Comparison of ENCODE assay signal across 7 cellular contexts in the genomic region with DNA sequence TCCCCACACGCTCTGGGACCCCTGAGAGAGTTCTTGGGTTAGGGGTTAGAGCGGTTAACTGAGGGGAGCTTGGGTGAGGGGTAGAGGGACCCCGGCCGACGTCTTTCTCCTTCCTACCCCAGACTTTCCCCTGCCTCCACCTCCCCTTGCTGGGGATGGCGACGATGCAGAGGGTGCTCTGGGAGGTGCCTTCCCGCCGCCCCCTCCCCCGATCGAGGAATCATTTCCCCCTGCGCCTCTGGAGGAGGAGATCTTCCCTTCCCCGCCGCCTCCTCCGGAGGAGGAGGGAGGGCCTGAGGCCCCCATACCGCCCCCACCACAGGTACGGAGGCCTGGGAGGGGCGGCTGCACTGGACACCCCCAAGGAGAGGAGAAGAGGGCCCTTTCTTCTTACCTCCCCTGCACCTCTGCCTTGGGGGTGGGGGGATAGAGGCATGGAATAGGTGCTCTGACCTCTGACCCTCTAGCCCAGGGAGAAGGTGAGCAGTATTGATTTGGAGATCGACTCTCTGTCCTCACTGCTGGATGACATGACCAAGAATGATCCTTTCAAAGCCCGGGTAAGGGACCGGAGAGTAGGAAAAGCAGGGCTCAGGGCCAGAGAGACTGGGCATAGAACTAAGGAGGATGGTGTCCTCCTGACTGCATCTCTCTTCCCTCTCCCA. TPM values are rescaled to one million over a fixed set of nuclear protein-coding genes. Genes with fewer than 3 reads are reported as not detected.
A peak's percentile ranks its signal among the peaks of the same experiment; 100 is the strongest.
DNase-seq lines count a peak whose midpoint lies in the region; ATAC-seq, FAIRE-seq and TF ChIP-seq lines count a peak whose summit lies in the region.

No MANE protein-coding gene starts in this region.

- peaks cover 6% of the 10 kb centered on the region for H3K9me1 ChIP-seq in keratinocyte (ENCODE audit: control insufficient read depth, extremely low read depth, insufficient read depth, low read length)

- H3K9me3 Mint-ChIP-seq in activated naive CD8-positive, alpha-beta T cell treated with anti-CD3 and anti-CD28 coated beads, Interleukin-2, amount 50 U/mL, for 24 hours = no peaks in the 10 kb centered on the region

- H3K27me3 ChIP-seq in HUES64 (ENCODE audit: insufficient read depth, low read length) = no peaks in the 10 kb centered on the region
- H3K27me3 ChIP-seq in keratinocyte (ENCODE audit: control insufficient read depth, extremely low read depth, insufficient read depth, low read length) = no peaks in the 10 kb centered on the region
- H3K27me3 ChIP-seq in stomach smooth muscle (ENCODE audit: control insufficient read depth in 1 of 2, insufficient read depth in 2 of 2, low read length in 2 of 2) = no peaks in the 10 kb centered on the region

- H3K9ac ChIP-seq in HUES64 (ENCODE audit: low read depth, low read length) (peak overlapping the region; percentile 91), keratinocyte (ENCODE audit: control insufficient read depth, extremely low read depth, insufficient read depth, low read length) (peak overlapping the region; percentile 91), stomach smooth muscle (ENCODE audit: low read length in 2 of 2) (peak overlapping the region; percentile 94 to 96)

- peak overlapping the region; percentile 74 for H3K4me3 Mint-ChIP-seq in activated naive CD8-positive, alpha-beta T cell treated with anti-CD3 and anti-CD28 coated beads, Interleukin-2, amount 50 U/mL, for 24 hours

- peaks cover 53% of the 10 kb centered on the region for H3K79me2 ChIP-seq in keratinocyte (ENCODE audit: control insufficient read depth, insufficient read depth, low read length)

- H3K9me3 ChIP-seq in HUES64 (ENCODE audit: insufficient read depth, low read depth, low read length) (no peaks in the 10 kb centered on the region), keratinocyte (ENCODE audit: control insufficient read depth, low read depth, low read length) (no peaks in the 10 kb centered on the region), stomach smooth muscle (ENCODE audit: control insufficient read depth in 2 of 2, low read length in 2 of 2) (no peaks in the 10 kb centered on the region)

- peak overlapping the region; percentile 50 for H3K4me2 ChIP-seq in keratinocyte (ENCODE audit: control insufficient read depth, extremely low read depth, insufficient read depth, low read depth, low read length)

- no peak for DNase-seq in activated naive CD8-positive, alpha-beta T cell treated with anti-CD3 and anti-CD28 coated beads, Interleukin-2, amount 50 U/mL, for 24 hours
- DNase-seq in keratinocyte (ENCODE audit: low read depth, low spot score) (no peak), GM19239 (ENCODE audit: insufficient read length, low spot score) (no peak)

- no peak overlapping the region for H2AFZ ChIP-seq in keratinocyte (ENCODE audit: control insufficient read depth, low read length)

- peaks cover 2% of the 10 kb centered on the region for H3K36me3 Mint-ChIP-seq in activated naive CD8-positive, alpha-beta T cell treated with anti-CD3 and anti-CD28 coated beads, Interleukin-2, amount 50 U/mL, for 24 hours (ENCODE audit: low read depth)

- H3K4me1 ChIP-seq in HUES64 (ENCODE audit: insufficient read depth, low read length) (peaks cover 21% of the 10 kb centered on the region), keratinocyte (ENCODE audit: control insufficient read depth, extremely low read depth, insufficient read depth, low read length) (peaks cover 44% of the 10 kb centered on the region), stomach smooth muscle (ENCODE audit: control insufficient read depth, insufficient read depth, low read length) (peaks cover 67% of the 10 kb centered on the region)

- FAIRE-seq in keratinocyte (lab: Jason Lieb, UNC) (no peak), GM19239 (lab: Jason Lieb, UNC) (no peak)

- H3K27ac Mint-ChIP-seq in activated naive CD8-positive, alpha-beta T cell treated with anti-CD3 and anti-CD28 coated beads, Interleukin-2, amount 50 U/mL, for 24 hours = peak overlapping the region; percentile 29

- no peaks in the 10 kb centered on the region for H3K27me3 Mint-ChIP-seq in activated naive CD8-positive, alpha-beta T cell treated with anti-CD3 and anti-CD28 coated beads, Interleukin-2, amount 50 U/mL, for 24 hours

- dilution Hi-C loops in keratinocyte (cut with MboI; ENCODE audit: extremely low pct_ligation_motif_present, low sequenced_read_pairs) = no loop called here

- peaks cover 25% of the 10 kb centered on the region for H4K20me1 ChIP-seq in keratinocyte (ENCODE audit: control insufficient read depth, extremely low read depth, insufficient read depth, low read length)

- H3K36me3 ChIP-seq in HUES64 (ENCODE audit: insufficient read depth, low read length) (peaks cover 47% of the 10 kb centered on the region), keratinocyte (ENCODE audit: control insufficient read depth in 2 of 2, extremely low read depth in 1 of 2, insufficient read depth in 2 of 2, low read length in 2 of 2) (peaks cover 22 to 25% of the 10 kb centered on the region in 2 experiments), stomach smooth muscle (ENCODE audit: control insufficient read depth in 2 of 2, insufficient read depth in 2 of 2, low read length in 2 of 2) (peaks cover 4 to 7% of the 10 kb centered on the region in 2 donors)

- no peak for ATAC-seq in activated naive CD8-positive, alpha-beta T cell treated with anti-CD3 and anti-CD28 coated beads, Interleukin-2, amount 50 U/mL, for 24 hours
- ATAC-seq in GM21576 (IDR thresholded peaks at IDR 0.05; ENCODE audit: unreplicated experiment) (no peak), GM21619 (IDR thresholded peaks at IDR 0.05; ENCODE audit: unreplicated experiment) (no peak)

- no peak for TF ChIP-seq CTCF in keratinocyte (optimal IDR thresholded peaks at IDR 0.05 in 1 of 3, IDR thresholded peaks at IDR 0.05 in 1 of 3, conservative IDR thresholded peaks at IDR 0.05 in 1 of 3; ENCODE audit: extremely low read depth in 1 of 3, insufficient read depth in 2 of 3, low read length in 3 of 3)

- H3K4me1 Mint-ChIP-seq in activated naive CD8-positive, alpha-beta T cell treated with anti-CD3 and anti-CD28 coated beads, Interleukin-2, amount 50 U/mL, for 24 hours = peaks cover 34% of the 10 kb centered on the region

- H3K4me3 ChIP-seq in HUES64 (ENCODE audit: low read length) = peak overlapping the region; percentile 95
- peak overlapping the region; percentile 75 to 92 (median 82) for H3K4me3 ChIP-seq in keratinocyte (ENCODE audit: control insufficient read depth in 2 of 3, extremely low read depth in 1 of 3, insufficient read depth in 2 of 3, low read depth in 1 of 3, low read length in 3 of 3)
- H3K4me3 ChIP-seq in stomach smooth muscle (ENCODE audit: low read length in 2 of 2) = peak overlapping the region; percentile 88 to 89

- H3K27ac ChIP-seq in HUES64 (ENCODE audit: low read depth, low read length) (peak overlapping the region; percentile 98), keratinocyte (ENCODE audit: control insufficient read depth, insufficient read depth, low read length) (peak overlapping the region; percentile 92), stomach smooth muscle (ENCODE audit: low read length) (peak overlapping the region; percentile 99)

- WGBS in HUES64 = 12% methylated on average over 8 of the region's 21 CpGs

RNA-seq across cellular contexts. Expression of a gene that starts 1.1 kb away (rescaled TPM):
- 154 TPM for polyA plus RNA-seq in HUES64 (2013, experiment 1 of 2)
- polyA plus RNA-seq in HUES64 (2013, experiment 2 of 2) = 147 TPM
- polyA plus RNA-seq in keratinocyte = 17.6 to 77.8 TPM (median 22.5 TPM) in 3 replicates
- 43.5 TPM for polyA plus RNA-seq in keratinocyte (2011; ENCODE audit: low read depth)
- 58.1 and 116 TPM in 2 replicates for polyA plus RNA-seq in keratinocyte (2011; cell fraction: cytosol; rRNA removed)
- polyA plus RNA-seq in keratinocyte (2011; cell fraction: nucleus; rRNA removed) = 102 and 140 TPM in 2 replicates
- 129 and 217 TPM in 2 replicates for polyA plus RNA-seq in keratinocyte (2012; ENCODE audit: low replicate concordance)
- polyA minus RNA-seq in keratinocyte = 42.3 to 427 TPM (median 56.3 TPM) in 3 replicates
- polyA minus RNA-seq in keratinocyte (2011; cell fraction: cytosol; rRNA and poly(A)+ RNA removed) = 202 TPM
- polyA minus RNA-seq in keratinocyte (2011; cell fraction: nucleus; rRNA and poly(A)+ RNA removed) = 53.6 and 67.5 TPM in 2 replicates

RNA-seq across cellular contexts. Expression of a gene that starts 19.7 kb away (rescaled TPM):
- 14.9 TPM for polyA plus RNA-seq in HUES64 (2013, experiment 1 of 2)
- polyA plus RNA-seq in HUES64 (2013, experiment 2 of 2) = 16.0 TPM
- 0.12 to 0.24 TPM (median 0.21 TPM) in 3 replicates for polyA plus RNA-seq in keratinocyte
- not detected for polyA plus RNA-seq in keratinocyte (2011; ENCODE audit: low read depth)
- 0.12 and 0.16 TPM in 2 replicates for polyA plus RNA-seq in keratinocyte (2011; cell fraction: cytosol; rRNA removed)
- polyA plus RNA-seq in keratinocyte (2011; cell fraction: nucleus; rRNA removed) = 0.23 and 0.28 TPM in 2 replicates
- 0.09 TPM in 1 of 2 replicates, not detected in the other for polyA plus RNA-seq in keratinocyte (2012; ENCODE audit: low replicate concordance)
- 0.20 to 0.43 TPM (median 0.38 TPM) in 3 replicates for polyA minus RNA-seq in keratinocyte
- polyA minus RNA-seq in keratinocyte (2011; cell fraction: cytosol; rRNA and poly(A)+ RNA removed) = not detected
- polyA minus RNA-seq in keratinocyte (2011; cell fraction: nucleus; rRNA and poly(A)+ RNA removed) = 0.21 and 0.23 TPM in 2 replicates

RNA-seq across cellular contexts. Expression of a gene that starts 26.4 kb away (rescaled TPM):
- 68.9 TPM for polyA plus RNA-seq in HUES64 (2013, experiment 1 of 2)
- polyA plus RNA-seq in HUES64 (2013, experiment 2 of 2) = 65.9 TPM
- polyA plus RNA-seq in keratinocyte = 24.6 to 37.1 TPM (median 31.9 TPM) in 3 replicates
- 20.1 TPM for polyA plus RNA-seq in keratinocyte (2011; ENCODE audit: low read depth)
- polyA plus RNA-seq in keratinocyte (2011; cell fraction: cytosol; rRNA removed) = 9.5 and 11.8 TPM in 2 replicates
- 51.7 and 60.6 TPM in 2 replicates for polyA plus RNA-seq in keratinocyte (2011; cell fraction: nucleus; rRNA removed)
- polyA plus RNA-seq in keratinocyte (2012; ENCODE audit: low replicate concordance) = 23.0 and 34.4 TPM in 2 replicates
- polyA minus RNA-seq in keratinocyte = 44.3 to 50.0 TPM (median 49.9 TPM) in 3 replicates
- 21.5 TPM for polyA minus RNA-seq in keratinocyte (2011; cell fraction: cytosol; rRNA and poly(A)+ RNA removed)
- 40.5 and 44.2 TPM in 2 replicates for polyA minus RNA-seq in keratinocyte (2011; cell fraction: nucleus; rRNA and poly(A)+ RNA removed)
